1 cellular context compared by ENCODE assay signal in the genomic region with DNA sequence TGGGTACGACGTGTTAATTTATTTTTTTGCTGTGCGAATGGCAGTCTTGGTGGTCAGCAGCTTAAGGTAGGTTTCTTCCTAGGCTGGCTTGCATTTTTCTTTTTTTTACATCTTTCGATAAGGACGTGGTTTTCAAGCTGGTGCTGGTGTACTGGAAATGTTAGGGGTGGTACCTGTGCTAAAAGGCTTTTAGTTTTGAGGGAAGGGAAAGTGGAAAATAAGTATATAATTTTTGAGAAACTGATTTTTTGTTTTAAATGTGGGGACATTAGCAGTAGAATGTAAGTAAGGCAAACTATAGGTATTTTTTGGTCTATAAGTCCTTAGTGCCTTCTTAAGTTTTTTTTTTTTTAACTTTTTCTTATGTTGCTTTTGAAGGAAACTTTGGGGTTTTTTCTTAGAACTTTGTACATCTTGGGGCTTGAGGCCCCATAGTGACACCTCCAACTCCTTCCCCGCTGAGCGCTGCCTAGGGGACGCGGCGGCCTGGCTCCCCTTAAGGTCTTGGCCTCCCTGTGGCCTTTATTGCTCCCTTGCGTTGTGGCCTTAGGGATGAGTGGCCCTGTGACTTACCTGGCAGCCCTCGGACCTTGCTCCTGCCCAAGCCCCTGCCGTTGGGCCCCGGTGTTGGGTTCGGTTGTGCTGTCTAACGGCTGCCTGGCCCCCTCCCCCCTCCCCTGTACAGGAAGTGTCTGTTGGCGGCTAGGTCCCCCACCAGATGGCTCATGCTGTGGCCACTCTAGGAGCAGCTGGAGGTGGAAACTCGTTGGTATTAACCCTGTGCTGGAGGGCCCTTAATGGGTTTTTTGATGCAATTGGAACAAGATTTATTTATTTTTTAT.
A peak's percentile ranks its signal among the peaks of the same experiment; 100 is the strongest.
TF ChIP-seq lines count a peak whose summit lies in the region.

No MANE protein-coding gene starts in this region.

TF ChIP-seq in K562, 482 proteins besides CTCF, POLR2A, EP300 and RAD21 (continued from another document and continues in another):
- TF ChIP-seq PRDM10 (IDR thresholded peaks at IDR 0.05; ENCODE audit: partially characterized antibody) (peak; percentile 79), ELF4 (CRISPR knock-in tag; IDR thresholded peaks at IDR 0.05) (peak; percentile 93), CBX1 (IDR thresholded peaks at IDR 0.05; ENCODE audit: low read depth) (peak; percentile 97), ZNF41 (CRISPR knock-in tag; conservative IDR thresholded peaks at IDR 0.05) (no peak; the same call in 1 of the 2 replicates), ZNF384 (IDR thresholded peaks at IDR 0.05; ENCODE audit: low read depth, low read length) (peak; percentile 49), HNRNPL (IDR thresholded peaks at IDR 0.05; ENCODE audit: low read depth, low read length) (no peak), NFYB (IDR thresholded peaks at IDR 0.05; ENCODE audit: extremely low read depth, insufficient read length) (no peak), RUNX1 (IDR thresholded peaks at IDR 0.05; ENCODE audit: low read depth) (no peak), E2F3 (CRISPR knock-in tag; IDR thresholded peaks at IDR 0.05) (0 out of 2 replicates have a peak, but pooled peaks have one; percentile 35), ZNF23 (CRISPR knock-in tag; IDR thresholded peaks at IDR 0.05) (no peak), KLF1 (tag; IDR thresholded peaks at IDR 0.05) (no peak), CEBPG (CRISPR knock-in tag; IDR thresholded peaks at IDR 0.05) (no peak), CEBPG (tag; conservative IDR thresholded peaks at IDR 0.05 in 1 of 2, IDR thresholded peaks at IDR 0.05 in 1 of 2) (0 out of 4 replicates have a peak, but pooled peaks of 1 of the 2 experiments have one; percentile 8), ZFX (CRISPR knock-in tag; IDR thresholded peaks at IDR 0.05) (peak; percentile 99), ZNF184 (CRISPR knock-in tag; IDR thresholded peaks at IDR 0.05) (no peak), SMARCE1 (IDR thresholded peaks at IDR 0.05) (peak; percentile 44; the same call in 1 of the 2 replicates), ARHGAP35 (IDR thresholded peaks at IDR 0.05; ENCODE audit: partially characterized antibody) (no peak), ZNF778 (CRISPR knock-in tag; IDR thresholded peaks at IDR 0.05) (no peak), SAFB (IDR thresholded peaks at IDR 0.05; ENCODE audit: borderline replicate concordance, low read depth, low read length) (no peak), ZNF551 (CRISPR knock-in tag; IDR thresholded peaks at IDR 0.05) (no peak), FOXJ3 (CRISPR knock-in tag; IDR thresholded peaks at IDR 0.05) (no peak), ZNF121 (CRISPR knock-in tag; conservative IDR thresholded peaks at IDR 0.05) (no peak), HDGF (IDR thresholded peaks at IDR 0.05) (no peak), TAF15 (IDR thresholded peaks at IDR 0.05; ENCODE audit: low read depth, low read length) (no peak), GTF2E2 (tag; IDR thresholded peaks at IDR 0.05) (peak; percentile 92), RCOR1 (IDR thresholded peaks at IDR 0.05; ENCODE audit: borderline replicate concordance in 1 of 2, low read depth in 2 of 2, low read length in 2 of 2) (peak in 1 of 2 experiments; percentile 78; a peak in 2 of 4 replicates), ZNF695 (CRISPR knock-in tag; IDR thresholded peaks at IDR 0.05) (no peak), TOE1 (IDR thresholded peaks at IDR 0.05; ENCODE audit: borderline replicate concordance) (peak; percentile 85), TOE1 (CRISPR knock-in tag; IDR thresholded peaks at IDR 0.05; ENCODE audit: borderline replicate concordance, low read depth) (no peak), FOXK2 (conservative IDR thresholded peaks at IDR 0.05 in 1 of 2, IDR thresholded peaks at IDR 0.05 in 1 of 2; ENCODE audit: low read depth in 2 of 2) (peak; percentile 24 to 48; a peak in 2 of 4 replicates), SRSF3 (IDR thresholded peaks at IDR 0.05; ENCODE audit: insufficient read depth, low read length) (no peak), PHTF2 (CRISPR knock-in tag; IDR thresholded peaks at IDR 0.05) (no peak), IFI16 (CRISPR knock-in tag; IDR thresholded peaks at IDR 0.05) (no peak), SRF (CRISPR knock-in tag; IDR thresholded peaks at IDR 0.05) (no peak; a peak in 1 of 4 replicates), ZNF766 (CRISPR knock-in tag; conservative IDR thresholded peaks at IDR 0.05) (no peak), ATF4 (CRISPR knock-in tag; IDR thresholded peaks at IDR 0.05) (0 out of 2 replicates have a peak, but pooled peaks have one; percentile 27), ZNF239 (CRISPR knock-in tag; IDR thresholded peaks at IDR 0.05) (no peak), ZNF644 (tag; IDR thresholded peaks at IDR 0.05; ENCODE audit: low read depth) (no peak), BHLHE40 (IDR thresholded peaks at IDR 0.05; ENCODE audit: low read length) (peak; percentile 44; the same call in 1 of the 2 replicates), HDAC6 (IDR thresholded peaks at IDR 0.05; ENCODE audit: low read depth, low read length) (no peak), TFAP4 (CRISPR knock-in tag; IDR thresholded peaks at IDR 0.05; ENCODE audit: borderline replicate concordance) (peak; percentile 96), ZSCAN29 (IDR thresholded peaks at IDR 0.05) (no peak), ZNF589 (CRISPR knock-in tag; IDR thresholded peaks at IDR 0.05; ENCODE audit: low read depth) (no peak), NCOR1 (IDR thresholded peaks at IDR 0.05) (peak; percentile 63), POLR2H (tag; IDR thresholded peaks at IDR 0.05; ENCODE audit: low read depth) (peak; percentile 76), NFIX (CRISPR knock-in tag; IDR thresholded peaks at IDR 0.05; ENCODE audit: low read depth) (no peak), SMARCB1 (IDR thresholded peaks at IDR 0.05; ENCODE audit: insufficient read length, low read depth) (no peak), PHF21A (IDR thresholded peaks at IDR 0.05; ENCODE audit: borderline replicate concordance, low read depth) (peak; percentile 70; the same call in 1 of the 2 replicates), NR3C1 (CRISPR knock-in tag; IDR thresholded peaks at IDR 0.05) (no peak), KHSRP (IDR thresholded peaks at IDR 0.05) (0 out of 2 replicates have a peak, but pooled peaks have one; percentile 41), RB1 (IDR thresholded peaks at IDR 0.05; ENCODE audit: low read depth) (peak; percentile 93), RBM39 (optimal IDR thresholded peaks at IDR 0.05; ENCODE audit: low read depth, low read length) (no peak), HDAC8 (tag; IDR thresholded peaks at IDR 0.05) (no peak), NCOA6 (IDR thresholded peaks at IDR 0.05) (no peak), ZNF740 (CRISPR knock-in tag; IDR thresholded peaks at IDR 0.05) (0 out of 2 replicates have a peak, but pooled peaks have one; percentile 65), ZNF740 (tag; IDR thresholded peaks at IDR 0.05) (peak in 1 of 2 experiments; percentile 65; a peak in 1 of 4 replicates), GABPB2 (CRISPR knock-in tag; conservative IDR thresholded peaks at IDR 0.05) (no peak)
- TF ChIP-seq, protein P1, sequence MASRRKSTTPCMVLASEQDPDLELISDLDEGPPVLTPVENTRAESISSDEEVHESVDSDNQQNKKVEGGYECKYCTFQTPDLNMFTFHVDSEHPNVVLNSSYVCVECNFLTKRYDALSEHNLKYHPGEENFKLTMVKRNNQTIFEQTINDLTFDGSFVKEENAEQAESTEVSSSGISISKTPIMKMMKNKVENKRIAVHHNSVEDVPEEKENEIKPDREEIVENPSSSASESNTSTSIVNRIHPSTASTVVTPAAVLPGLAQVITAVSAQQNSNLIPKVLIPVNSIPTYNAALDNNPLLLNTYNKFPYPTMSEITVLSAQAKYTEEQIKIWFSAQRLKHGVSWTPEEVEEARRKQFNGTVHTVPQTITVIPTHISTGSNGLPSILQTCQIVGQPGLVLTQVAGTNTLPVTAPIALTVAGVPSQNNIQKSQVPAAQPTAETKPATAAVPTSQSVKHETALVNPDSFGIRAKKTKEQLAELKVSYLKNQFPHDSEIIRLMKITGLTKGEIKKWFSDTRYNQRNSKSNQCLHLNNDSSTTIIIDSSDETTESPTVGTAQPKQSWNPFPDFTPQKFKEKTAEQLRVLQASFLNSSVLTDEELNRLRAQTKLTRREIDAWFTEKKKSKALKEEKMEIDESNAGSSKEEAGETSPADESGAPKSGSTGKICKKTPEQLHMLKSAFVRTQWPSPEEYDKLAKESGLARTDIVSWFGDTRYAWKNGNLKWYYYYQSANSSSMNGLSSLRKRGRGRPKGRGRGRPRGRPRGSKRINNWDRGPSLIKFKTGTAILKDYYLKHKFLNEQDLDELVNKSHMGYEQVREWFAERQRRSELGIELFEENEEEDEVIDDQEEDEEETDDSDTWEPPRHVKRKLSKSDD (conservative IDR thresholded peaks at IDR 0.05; ENCODE audit: low read length), result no peak
- TF ChIP-seq, protein P2, sequence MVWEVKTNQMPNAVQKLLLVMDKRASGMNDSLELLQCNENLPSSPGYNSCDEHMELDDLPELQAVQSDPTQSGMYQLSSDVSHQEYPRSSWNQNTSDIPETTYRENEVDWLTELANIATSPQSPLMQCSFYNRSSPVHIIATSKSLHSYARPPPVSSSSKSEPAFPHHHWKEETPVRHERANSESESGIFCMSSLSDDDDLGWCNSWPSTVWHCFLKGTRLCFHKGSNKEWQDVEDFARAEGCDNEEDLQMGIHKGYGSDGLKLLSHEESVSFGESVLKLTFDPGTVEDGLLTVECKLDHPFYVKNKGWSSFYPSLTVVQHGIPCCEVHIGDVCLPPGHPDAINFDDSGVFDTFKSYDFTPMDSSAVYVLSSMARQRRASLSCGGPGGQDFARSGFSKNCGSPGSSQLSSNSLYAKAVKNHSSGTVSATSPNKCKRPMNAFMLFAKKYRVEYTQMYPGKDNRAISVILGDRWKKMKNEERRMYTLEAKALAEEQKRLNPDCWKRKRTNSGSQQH (CRISPR knock-in tag; IDR thresholded peaks at IDR 0.05), result peak; percentile 78; the same call in 1 of the 2 replicates
- TF ChIP-seq, protein P3, sequence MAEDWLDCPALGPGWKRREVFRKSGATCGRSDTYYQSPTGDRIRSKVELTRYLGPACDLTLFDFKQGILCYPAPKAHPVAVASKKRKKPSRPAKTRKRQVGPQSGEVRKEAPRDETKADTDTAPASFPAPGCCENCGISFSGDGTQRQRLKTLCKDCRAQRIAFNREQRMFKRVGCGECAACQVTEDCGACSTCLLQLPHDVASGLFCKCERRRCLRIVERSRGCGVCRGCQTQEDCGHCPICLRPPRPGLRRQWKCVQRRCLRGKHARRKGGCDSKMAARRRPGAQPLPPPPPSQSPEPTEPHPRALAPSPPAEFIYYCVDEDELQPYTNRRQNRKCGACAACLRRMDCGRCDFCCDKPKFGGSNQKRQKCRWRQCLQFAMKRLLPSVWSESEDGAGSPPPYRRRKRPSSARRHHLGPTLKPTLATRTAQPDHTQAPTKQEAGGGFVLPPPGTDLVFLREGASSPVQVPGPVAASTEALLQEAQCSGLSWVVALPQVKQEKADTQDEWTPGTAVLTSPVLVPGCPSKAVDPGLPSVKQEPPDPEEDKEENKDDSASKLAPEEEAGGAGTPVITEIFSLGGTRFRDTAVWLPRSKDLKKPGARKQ (CRISPR knock-in tag; IDR thresholded peaks at IDR 0.05), result no peak
